In the genomic region with DNA sequence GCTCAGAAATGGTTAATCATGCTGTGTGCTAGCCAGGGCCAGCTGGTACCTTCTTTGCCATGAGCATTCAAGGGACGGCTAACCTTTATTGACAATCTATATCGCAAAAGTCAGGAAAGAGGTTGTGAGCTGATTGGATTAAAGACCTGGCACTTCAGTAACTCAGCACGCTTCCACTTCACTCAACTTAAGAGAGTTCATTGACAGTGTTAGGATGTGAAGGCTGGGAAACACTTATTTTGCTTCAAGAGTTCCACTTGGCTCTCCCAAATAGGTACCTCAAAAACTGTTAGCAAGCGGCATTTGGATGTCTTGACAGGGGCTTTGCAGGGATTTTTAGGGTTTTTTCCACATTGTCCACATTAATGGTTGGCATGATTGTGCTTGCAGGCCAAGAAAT, we compare ENCODE assay signal across 25 cellular contexts. TPM values are rescaled to one million over a fixed set of nuclear protein-coding genes. Genes with fewer than 3 reads are reported as not detected.
"Had no signal": no experiment of that assay in that cellular context is flagged by ENCODE, and none has a peak within 500 bp of the region (broad histone marks: within the 10 kb centered on the region; RNA-seq: fewer than 3 reads in every experiment).

No MANE protein-coding gene starts in this region.

- H3K27me3 Mint-ChIP-seq: activated CD4-positive, alpha-beta T cell treated with anti-CD3 and anti-CD28 coated beads, Interleukin-2, amount 10 ng/mL, durations not matched to agents 7 days and 5 days; activated naive CD8-positive, alpha-beta T cell had no signal

- ATAC-seq: WTC11 had no signal

- H3K27me3 ChIP-seq: brain microvascular endothelial cell, MG63, Peyer's patch had no signal

- H3K36me3 Mint-ChIP-seq: activated naive CD8-positive, alpha-beta T cell had no signal

- H3K4me3 Mint-ChIP-seq: activated CD4-positive, alpha-beta memory T cell treated with anti-CD3 and anti-CD28 coated beads for 36 hours; activated CD4-positive, alpha-beta T cell treated with anti-CD3 and anti-CD28 coated beads, Interleukin-2, amount 10 ng/mL, durations not matched to agents 7 days and 5 days; activated naive CD4-positive, alpha-beta T cell treated with anti-CD3 and anti-CD28 coated beads for 36 hours; activated naive CD8-positive, alpha-beta T cell; activated T-cell treated with anti-CD3 and anti-CD28 coated beads, Interleukin-2, amount 50 U/mL, for 4 hours; T-helper 1 cell treated with Interleukin-12 subunit alpha and Interleukin-12 subunit beta and Interleukin-4 antibody, amounts not matched to agents 30 μg/mL and 1 μg/mL, for 36 hours; WTC11 had no signal

- DNase-seq: activated CD4-positive, alpha-beta memory T cell treated with anti-CD3 and anti-CD28 coated beads for 36 hours; activated CD4-positive, alpha-beta T cell treated with anti-CD3 and anti-CD28 coated beads for 1 hour; activated CD4-positive, alpha-beta T cell treated with anti-CD3 and anti-CD28 coated beads, Interleukin-2, amount 10 ng/mL, durations not matched to agents 7 days and 5 days; activated CD8-positive, alpha-beta memory T cell treated with anti-CD3 and anti-CD28 coated beads for 24 hours; activated effector memory CD4-positive, alpha-beta T cell treated with anti-CD3 and anti-CD28 coated beads, Interleukin-2, amount 50 U/mL, for 16 hours; activated naive CD4-positive, alpha-beta T cell treated with anti-CD3 and anti-CD28 coated beads for 36 hours; activated T-cell treated with anti-CD3 and anti-CD28 coated beads, Interleukin-2, amount 50 U/mL, for 4 hours; brain microvascular endothelial cell; cerebellar nuclear complex; MG63; MV-4-11; NCI-H1092 treated with DMSO at 0.1 percent for 48 hours; NCI-H1436; NCI-H1694 treated with DMSO at 0.1 percent for 48 hours; NCI-H2029 treated with DMSO at 0.1 percent for 48 hours; NCI-H446; NCI-H774; NK-92 treated with Interleukin-12 subunit alpha and Interleukin-12 subunit beta, amount 100 ng/mL, for 24 hours; Peyer's patch; SHP77 had no signal

- H3K36me3 ChIP-seq: MG63, Peyer's patch had no signal

- H3K4me3 ChIP-seq: MG63, Peyer's patch had no signal

- H3K27ac Mint-ChIP-seq: activated CD4-positive, alpha-beta memory T cell treated with anti-CD3 and anti-CD28 coated beads for 36 hours; activated CD4-positive, alpha-beta T cell treated with anti-CD3 and anti-CD28 coated beads, Interleukin-2, amount 10 ng/mL, durations not matched to agents 7 days and 5 days; activated naive CD4-positive, alpha-beta T cell treated with anti-CD3 and anti-CD28 coated beads for 36 hours; activated naive CD8-positive, alpha-beta T cell; T-helper 1 cell treated with Interleukin-12 subunit alpha and Interleukin-12 subunit beta and Interleukin-4 antibody, amounts not matched to agents 30 μg/mL and 1 μg/mL, for 36 hours; WTC11 had no signal

- H3K27ac ChIP-seq: brain microvascular endothelial cell, Peyer's patch had no signal

RNA-seq across cellular contexts. Expression of gene TXNDC2, which starts 25.1 kb away (rescaled TPM):
- total RNA-seq: activated CD4-positive, alpha-beta memory T cell treated with anti-CD3 and anti-CD28 coated beads for 36 hours; activated CD4-positive, alpha-beta T cell treated with anti-CD3 and anti-CD28 coated beads, Interleukin-2, amount 10 ng/mL, durations not matched to agents 7 days and 5 days; activated naive CD4-positive, alpha-beta T cell treated with anti-CD3 and anti-CD28 coated beads for 36 hours; activated T-cell treated with anti-CD3 and anti-CD28 coated beads, Interleukin-2, amount 50 U/mL, for 4 hours; cardiac septum; Peyer's patch; SK-MEL-5 had no signal
